8 cellular contexts compared by ENCODE assay signal in the genomic region with DNA sequence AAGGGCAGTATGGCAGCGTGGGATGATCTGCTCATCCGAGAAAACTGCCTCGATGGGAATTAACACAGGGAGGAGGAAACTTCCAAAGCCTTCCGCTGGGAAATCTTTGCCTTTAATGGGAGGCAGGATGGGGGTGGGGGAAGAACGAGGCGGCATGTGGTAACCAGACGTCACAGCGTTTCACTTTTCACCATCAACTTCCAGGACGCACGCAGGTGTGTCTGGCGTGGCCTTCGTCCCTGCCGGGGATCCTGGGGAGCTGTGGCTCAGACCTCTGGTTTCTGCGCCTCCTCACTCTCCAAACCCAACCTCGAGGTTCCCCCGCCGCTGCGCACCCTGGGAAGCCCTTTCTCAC. TPM values are rescaled to one million over a fixed set of nuclear protein-coding genes. Genes with fewer than 3 reads are reported as not detected.
DNase-seq lines count a peak whose midpoint lies in the region; ATAC-seq and TF ChIP-seq lines count a peak whose summit lies in the region.

No MANE protein-coding gene starts in this region.

- DNase-seq in DMS 273 (lab: John Stamatoyannopoulos, UW; ENCODE audit: unreplicated experiment) (peak; percentile 70), DMS 273 treated with DMSO at 0.1 percent for 48 hours (lab: John Stamatoyannopoulos, UW) (no peak), WERI-Rb-1 (peak; percentile 56), left ventricle myocardium inferior (no peak), skeletal muscle cell (ENCODE audit: low read depth) (no peak)
- no peak for DNase-seq in activated effector memory CD4-positive, alpha-beta T cell treated with Interleukin-2 at 50 U/mL for 16 hours

- peak overlapping the region; percentile 53 for H3K4me3 ChIP-seq in WERI-Rb-1 (ENCODE audit: low read depth, low read length)
- H3K4me3 ChIP-seq in left ventricle myocardium inferior: peak overlapping the region; percentile 86
- H3K4me3 ChIP-seq in skeletal muscle cell (ENCODE audit: low read depth, low read length): peak overlapping the region; percentile 66

- no peak for TF ChIP-seq CTCF in WERI-Rb-1 (IDR thresholded peaks at IDR 0.05; ENCODE audit: low read depth, low read length)
- TF ChIP-seq CTCF in left ventricle myocardium inferior (IDR thresholded peaks at IDR 0.05; ENCODE audit: borderline replicate concordance): no peak

- intact Hi-C loops in left ventricle myocardium inferior (cut with micrococcal nuclease): no loop called here

- H3K27me3 ChIP-seq in WERI-Rb-1 (ENCODE audit: insufficient read depth, low read depth, severe bottlenecking): no peaks in the 10 kb centered on the region
- H3K27me3 ChIP-seq in left ventricle myocardium inferior (ENCODE audit: low read depth): no peaks in the 10 kb centered on the region

- no peaks in the 10 kb centered on the region for H3K9me3 ChIP-seq in WERI-Rb-1 (ENCODE audit: severe bottlenecking)
- H3K9me3 ChIP-seq in left ventricle myocardium inferior (replicated peaks): no peaks in the 10 kb centered on the region

- H3K36me3 ChIP-seq in WERI-Rb-1 (no peaks in the 10 kb centered on the region), left ventricle myocardium inferior (no peaks in the 10 kb centered on the region)

- peaks cover 15% of the 10 kb centered on the region for H3K4me1 ChIP-seq in left ventricle myocardium inferior

- H3K27ac ChIP-seq in WERI-Rb-1: no peak overlapping the region
- no peak overlapping the region for H3K27ac ChIP-seq in left ventricle myocardium inferior (replicated peaks)

- ATAC-seq in HG02981 (IDR thresholded peaks at IDR 0.05; ENCODE audit: unreplicated experiment) (peak; percentile 15), GM21786 (IDR thresholded peaks at IDR 0.05; ENCODE audit: unreplicated experiment) (no peak)

RNA-seq across cellular contexts. Expression of a gene that starts 0.3 kb away (rescaled TPM):
- not detected for total RNA-seq in left ventricle myocardium inferior

RNA-seq across cellular contexts. Expression of a gene that starts 17.9 kb away (rescaled TPM):
- total RNA-seq in left ventricle myocardium inferior: 3.8 TPM

Comparison
In these comparisons a context has a peak if more than half of its experiments do, and no peak if none do; other contexts are left out.
1. DNase-seq: peak in DMS 273 (single experiment) and WERI-Rb-1 (single experiment); none in DMS 273 treated with DMSO at 0.1 percent for 48 hours (single experiment), left ventricle myocardium inferior (single experiment), skeletal muscle cell (single experiment) and activated effector memory CD4-positive, alpha-beta T cell treated with Interleukin-2 at 50 U/mL for 16 hours (single experiment).
2. Peak in every context shown above with its lines, with median percentiles within 50 percentile points of each other: H3K4me3 ChIP-seq.